In the genomic region with DNA sequence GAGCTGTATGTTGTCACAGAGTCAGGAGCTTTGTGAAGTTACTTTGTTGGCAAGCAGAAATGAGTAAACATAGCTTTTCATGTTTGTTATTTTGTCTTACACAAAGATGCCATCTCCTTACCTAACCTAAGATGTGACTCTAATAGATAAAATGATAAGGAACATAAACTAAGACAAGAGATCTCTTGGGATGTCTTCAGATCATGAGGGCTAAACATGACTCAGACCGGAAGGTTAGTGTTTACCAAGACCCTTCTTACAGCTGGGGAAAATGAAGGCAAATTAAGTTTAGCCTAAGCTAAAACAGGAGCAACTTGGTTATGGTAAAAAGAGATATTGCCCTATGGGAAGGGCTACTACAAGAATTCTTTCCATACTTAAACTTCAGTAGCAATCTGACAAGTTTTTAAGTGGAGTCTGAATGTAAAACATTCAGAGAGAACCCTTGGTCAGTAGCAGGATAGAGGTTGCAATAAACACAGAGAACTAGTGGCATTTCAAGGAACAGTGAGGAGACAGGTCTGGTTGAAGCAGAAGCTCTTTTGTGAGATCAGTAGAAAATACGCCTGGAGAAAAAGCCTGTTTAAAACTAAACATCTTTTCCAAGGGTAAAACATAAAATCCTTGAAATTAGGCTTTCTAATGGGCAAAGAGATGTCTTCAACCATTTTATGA, we compare ENCODE assay signal across 8 cellular contexts. TPM values are rescaled to one million over a fixed set of nuclear protein-coding genes. Genes with fewer than 3 reads are reported as not detected.
DNase-seq lines count a peak whose midpoint lies in the region; ATAC-seq, FAIRE-seq and TF ChIP-seq lines count a peak whose summit lies in the region.

No MANE protein-coding gene starts in this region.

- peak in 1 of 4 donors; percentile 19 for TF ChIP-seq POLR2A in upper lobe of left lung (IDR thresholded peaks at IDR 0.05)

- H3K27ac ChIP-seq in HL-60 (replicated peaks) (peak overlapping the region; percentile 87), cingulate gyrus (ENCODE audit: low read depth, low read length) (peak overlapping the region; percentile 71), upper lobe of left lung (peak overlapping the region; percentile 46 to 76 (median 64))

- TF ChIP-seq CTCF in HL-60 (IDR thresholded peaks at IDR 0.05; ENCODE audit: insufficient read depth, low read length) (no peak), upper lobe of left lung (IDR thresholded peaks at IDR 0.05) (no peak)

- no peaks in the 10 kb centered on the region for H3K36me3 ChIP-seq in upper lobe of left lung

- no peaks in the 10 kb centered on the region for H3K9me3 Mint-ChIP-seq in activated naive CD4-positive, alpha-beta T cell treated with anti-CD3 and anti-CD28 coated beads, Interleukin-2, amount 50 U/mL, for 24 hours

- peaks cover 29% of the 10 kb centered on the region for H3K4me1 Mint-ChIP-seq in activated naive CD4-positive, alpha-beta T cell treated with anti-CD3 and anti-CD28 coated beads, Interleukin-2, amount 50 U/mL, for 24 hours

- ATAC-seq in upper lobe of left lung (ENCODE audit: low FRiP score in 2 of 2) = no peak

- FAIRE-seq in urothelium cell line (lab: Jason Lieb, UNC) = no peak

- WGBS in upper lobe of left lung, 2 donors = 61 to 73% methylated on average over 2 of the region's 2 CpGs

- H3K9me3 ChIP-seq in upper lobe of left lung = no peaks in the 10 kb centered on the region

- TF ChIP-seq EP300 in upper lobe of left lung (IDR thresholded peaks at IDR 0.05) = no peak

- no peaks in the 10 kb centered on the region for H3K36me3 Mint-ChIP-seq in activated naive CD4-positive, alpha-beta T cell treated with anti-CD3 and anti-CD28 coated beads, Interleukin-2, amount 50 U/mL, for 24 hours

- peak overlapping the region; percentile 56 for H3K4me3 Mint-ChIP-seq in activated naive CD4-positive, alpha-beta T cell treated with anti-CD3 and anti-CD28 coated beads, Interleukin-2, amount 50 U/mL, for 24 hours

- H3K4me1 ChIP-seq in upper lobe of left lung = peaks cover 0 to 16% (median 5%) of the 10 kb centered on the region in 4 donors

- H3K27ac Mint-ChIP-seq in activated naive CD4-positive, alpha-beta T cell treated with anti-CD3 and anti-CD28 coated beads, Interleukin-2, amount 50 U/mL, for 24 hours = peak overlapping the region; percentile 91

- H3K27me3 ChIP-seq in HL-60 (ENCODE audit: insufficient read depth, poor library complexity, severe bottlenecking) (no peaks in the 10 kb centered on the region), upper lobe of left lung (no peaks in the 10 kb centered on the region)

- no peaks in the 10 kb centered on the region for H3K27me3 Mint-ChIP-seq in activated naive CD4-positive, alpha-beta T cell treated with anti-CD3 and anti-CD28 coated beads, Interleukin-2, amount 50 U/mL, for 24 hours

- DNase-seq in activated naive CD4-positive, alpha-beta T cell treated with anti-CD3 and anti-CD28 coated beads, Interleukin-2, amount 50 U/mL, for 16 hours = no peak
- peak in 1 of 2 experiments; percentile 20 for DNase-seq in HL-60 (ENCODE audit: low read depth in 1 of 2, low spot score in 1 of 2)
- DNase-seq in upper lobe of left lung = no peak
- no peak for DNase-seq in urothelium cell line (ENCODE audit: low spot score)
- no peak for DNase-seq in NCI-H2171 (lab: John Stamatoyannopoulos, UW)
- DNase-seq in activated gamma-delta T cell (lab: John Stamatoyannopoulos, UW) = no peak

- H3K4me3 ChIP-seq in HL-60 (replicated peaks; ENCODE audit: insufficient read depth, low read length) (no peak overlapping the region), upper lobe of left lung (no peak overlapping the region)

RNA-seq across cellular contexts. Expression of a gene that starts 29.9 kb away (rescaled TPM):
- 100 to 1,000 TPM; 118 to 426 (median 199) TPM for total RNA-seq in upper lobe of left lung
